In genomic region chr11:66001941-66002647, GRCh38 we compare ENCODE assay signal across 8 cellular contexts. TPM values are rescaled to one million over a fixed set of nuclear protein-coding genes. Genes with fewer than 3 reads are reported as not detected.
DNase-seq lines count a peak whose midpoint lies in the region; ATAC-seq, FAIRE-seq and TF ChIP-seq lines count a peak whose summit lies in the region.

TSS of gene BANF1 (plus strand) at chr11:66002503. CDS start at chr11:66003251, 748 bp downstream.
TSS of gene EIF1AD (minus strand) at chr11:66002157. CDS start at chr11:66000389, 1,768 bp downstream.

- H3K4me1 ChIP-seq in breast epithelium (peaks cover 0 to 9% of the 10 kb centered on the region in 2 donors), small intestine (ENCODE audit: control insufficient read depth in 2 of 2, insufficient read depth in 1 of 2, low read depth in 1 of 2, low read length in 1 of 2) (peaks cover 0 to 2% of the 10 kb centered on the region in 2 donors)

- ATAC-seq in GM18909 (IDR thresholded peaks at IDR 0.05; ENCODE audit: poor library complexity, unreplicated experiment) (peak; percentile 71), HG03175 (IDR thresholded peaks at IDR 0.05; ENCODE audit: unreplicated experiment) (peak; percentile 76)

- POLR2A ChIA-PET in AG04449 (lab: Yijun Ruan, JAX), result interaction anchor here (0.5 to 1.4 kb wide), 7 partner anchors 9 to 142 kb away, joined by 3 to 6 read pairs (median 4); partner anchors contain the start of genes EFEMP2 and MUS81

- TF ChIP-seq POLR2A in breast epithelium (IDR thresholded peaks at IDR 0.05), result peak; percentile 46

- intact Hi-C loops in breast epithelium (cut with DNase I; ENCODE audit: low total_unique reads), result no loop called here

- peak within 1 kb of the TSS; percentile 94 for H3K4me3 ChIP-seq in AG04449 (ENCODE audit: low read depth, low read length)
- peak within 1 kb of the TSS; percentile 87 for H3K4me3 ChIP-seq in WERI-Rb-1 (ENCODE audit: low read depth, low read length)
- H3K4me3 ChIP-seq in breast epithelium, result peak within 1 kb of the TSS; percentile 80 to 96 (median 95)
- peak within 1 kb of the TSS; percentile 80 to 85 for H3K4me3 ChIP-seq in small intestine (ENCODE audit: low read depth in 1 of 2, low read length in 2 of 2)

- peaks cover 57% of the 10 kb centered on the region for H3K36me3 ChIP-seq in WERI-Rb-1
- no peaks in the 10 kb centered on the region for H3K36me3 ChIP-seq in breast epithelium
- H3K36me3 ChIP-seq in small intestine (ENCODE audit: control insufficient read depth in 2 of 2, insufficient read depth in 2 of 2, low read length in 2 of 2), result peaks cover 20 to 21% of the 10 kb centered on the region in 2 donors

- FAIRE-seq in small intestine (lab: Jason Lieb, UNC), result no peak

- H3K9me3 ChIP-seq in WERI-Rb-1 (ENCODE audit: severe bottlenecking) (no peaks in the 10 kb centered on the region), breast epithelium (no peaks in the 10 kb centered on the region), small intestine (ENCODE audit: control insufficient read depth, low read depth) (no peaks in the 10 kb centered on the region)

- 0% methylated on average over 54 to 55 of the region's 55 CpGs for WGBS in small intestine, 3 donors

- no peaks in the 10 kb centered on the region for H3K27me3 ChIP-seq in WERI-Rb-1 (ENCODE audit: insufficient read depth, low read depth, severe bottlenecking)
- no peaks in the 10 kb centered on the region for H3K27me3 ChIP-seq in breast epithelium
- no peaks in the 10 kb centered on the region for H3K27me3 ChIP-seq in small intestine (ENCODE audit: control insufficient read depth in 2 of 2, insufficient read depth in 2 of 2, low read length in 2 of 2)

- H3K27ac ChIP-seq in WERI-Rb-1, result peak within 1 kb of the TSS; percentile 95
- peak within 1 kb of the TSS; percentile 91 to 92 for H3K27ac ChIP-seq in breast epithelium
- H3K27ac ChIP-seq in small intestine (ENCODE audit: low read depth in 1 of 2, low read length in 1 of 2), result peak within 1 kb of the TSS; percentile 85 to 97

- DNase-seq in AG04449 (ENCODE audit: low read depth, low spot score) (peak; percentile 88), NCI-H2227 treated with DMSO at 0.1 percent for 48 hours (lab: John Stamatoyannopoulos, UW) (peak; percentile 99), WERI-Rb-1 (peak; percentile 93), breast epithelium (ENCODE audit: low spot score in 2 of 2) (peak; percentile 88 to 91), iPS-NIHi11 (ENCODE audit: low spot score) (peak; percentile 91), small intestine (peak; percentile 97)

- CTCF ChIA-PET in AG04449 (lab: Yijun Ruan, JAX), result interaction anchor here (0.9 to 4.6 kb wide), 7 partner anchors 10 to 117 kb away, joined by 3 to 23 read pairs (median 3); partner anchors contain the start of gene CST6

- no peak for TF ChIP-seq CTCF in AG04449 (IDR thresholded peaks at IDR 0.05; ENCODE audit: insufficient read depth, low read length, missing control alignments)
- no peak for TF ChIP-seq CTCF in WERI-Rb-1 (IDR thresholded peaks at IDR 0.05; ENCODE audit: low read depth, low read length)
- no peak for TF ChIP-seq CTCF in breast epithelium (IDR thresholded peaks at IDR 0.05)

RNA-seq across cellular contexts. Expression of gene BANF1, which starts in this region (rescaled TPM):
- 10 to 100 TPM; 15.7 to 42.0 (median 37.4) TPM for total RNA-seq in breast epithelium
- polyA plus RNA-seq in small intestine, result 100 to 1,000 TPM in 1 of 3 donors, 10 to 100 TPM in 2; 80.0 to 193 (median 95.1) TPM

RNA-seq across cellular contexts. Expression of gene EIF1AD, which starts in this region (rescaled TPM):
- total RNA-seq in breast epithelium, result 10 to 100 TPM; 31.0 to 33.1 (median 31.0) TPM
- polyA plus RNA-seq in small intestine, result 10 to 100 TPM; 14.8 to 19.8 (median 19.7) TPM

Comparison
In these comparisons a context has a peak if more than half of its experiments do, and no peak if none do; other contexts are left out.
1. Peak in every context shown above with its lines: DNase-seq, ATAC-seq, H3K4me3 ChIP-seq and H3K27ac ChIP-seq.